Comparison of ENCODE assay signal across 27 cellular contexts in genomic region chr1:117662667-117663066, GRCh38. TPM values are rescaled to one million over a fixed set of nuclear protein-coding genes. Genes with fewer than 3 reads are reported as not detected.
DNase-seq lines count a peak whose midpoint lies in the region; ATAC-seq and TF ChIP-seq lines count a peak whose summit lies in the region.
"Had no signal": no experiment of that assay in that cellular context is flagged by ENCODE, and none has a peak within 500 bp of the region (broad histone marks: within the 10 kb centered on the region; RNA-seq: fewer than 3 reads in every experiment).

No MANE protein-coding gene starts in this region.

- peaks cover 33% of the 10 kb centered on the region for H3K36me3 Mint-ChIP-seq in activated naive CD4-positive, alpha-beta T cell treated with anti-CD3 and anti-CD28 coated beads, Interleukin-2, amount 10 ng/mL, durations not matched to agents 7 days and 5 days
- peaks cover 8% of the 10 kb centered on the region for H3K36me3 Mint-ChIP-seq in activated naive CD4-positive, alpha-beta T cell treated with anti-CD3 and anti-CD28 coated beads for 36 hours (ENCODE audit: low read depth)
- H3K36me3 Mint-ChIP-seq in T-cell, result no peaks in the 10 kb centered on the region
- peaks cover 5 to 11% of the 10 kb centered on the region in 2 donors for H3K36me3 Mint-ChIP-seq in stimulated activated naive B cell treated with anti-CD40 and anti-IgM and Interleukin-4, amounts not matched to agents 10 μg/mL and 1 μg/mL and 100 μg/mL, for 72 hours

- intact Hi-C loops in activated naive CD4-positive, alpha-beta T cell treated with anti-CD3 and anti-CD28 coated beads for 36 hours (cut with micrococcal nuclease), result loop anchor here (5.0 kb wide), 3 partner anchors 90 to 1105 kb away; no protein-coding TSS in a partner anchor
- intact Hi-C loops in ovary (cut with DNase I), result no loop called here

- no peak overlapping the region for H3K4me3 Mint-ChIP-seq in activated naive CD4-positive, alpha-beta T cell treated with anti-CD3 and anti-CD28 coated beads, Interleukin-2, amount 10 ng/mL, durations not matched to agents 7 days and 5 days
- no peak overlapping the region for H3K4me3 Mint-ChIP-seq in activated naive CD4-positive, alpha-beta T cell treated with anti-CD3 and anti-CD28 coated beads for 36 hours
- no peak overlapping the region for H3K4me3 Mint-ChIP-seq in T-cell
- no peak overlapping the region for H3K4me3 Mint-ChIP-seq in stimulated activated naive B cell treated with anti-CD40 and anti-IgM and Interleukin-4, amounts not matched to agents 10 μg/mL and 1 μg/mL and 100 μg/mL, for 72 hours

- no peaks in the 10 kb centered on the region for H3K4me1 ChIP-seq in ovary (ENCODE audit: insufficient read depth)
- H3K4me1 ChIP-seq: body of pancreas, parathyroid adenoma had no signal

- H3K27ac Mint-ChIP-seq in activated naive CD4-positive, alpha-beta T cell treated with anti-CD3 and anti-CD28 coated beads, Interleukin-2, amount 10 ng/mL, durations not matched to agents 7 days and 5 days, result peak overlapping the region; percentile 97
- H3K27ac Mint-ChIP-seq in activated naive CD4-positive, alpha-beta T cell treated with anti-CD3 and anti-CD28 coated beads for 36 hours, result no peak overlapping the region
- peak overlapping the region; percentile 20 to 92 for H3K27ac Mint-ChIP-seq in T-cell
- H3K27ac Mint-ChIP-seq in stimulated activated naive B cell treated with anti-CD40 and anti-IgM and Interleukin-4, amounts not matched to agents 10 μg/mL and 1 μg/mL and 100 μg/mL, for 72 hours, result peak overlapping the region; percentile 6

- no peak for TF ChIP-seq CTCF in ovary (IDR thresholded peaks at IDR 0.05)

- ATAC-seq in T-cell (replicated peaks in 1 of 4), result no peak
- no peak for ATAC-seq in stimulated activated naive B cell treated with anti-CD40 and anti-IgM and Interleukin-4, amounts not matched to agents 10 μg/mL and 1 μg/mL and 100 μg/mL, for 72 hours (replicated peaks)
- no peak for ATAC-seq in stimulated activated naive CD8-positive, alpha-beta T cell treated with anti-CD3 and anti-CD28 coated beads, Interleukin-15, Interleukin-2, amounts not matched to agents 100 U/mL and 50 U/mL, for 24 hours
- ATAC-seq: body of pancreas, GM12878, heart left ventricle, left cardiac atrium, right cardiac atrium, SK-N-SH treated with all-trans-retinoic acid at 6 μM for 48 hours had no signal

- H3K27me3 ChIP-seq in ovary, result no peaks in the 10 kb centered on the region
- H3K27me3 ChIP-seq: body of pancreas, heart left ventricle had no signal

- H3K36me3 ChIP-seq in ovary, result no peaks in the 10 kb centered on the region
- H3K36me3 ChIP-seq: heart left ventricle, thoracic aorta had no signal

- POLR2A ChIA-PET in T-cell (lab: Charles Lee), result interaction anchor here (0.8 to 9.6 kb wide), 2 partner anchors 54 to 56 kb away, joined by 4 to 97 read pairs; partner anchors contain the start of gene TENT5C (in 2 of the 2)

- H3K27me3 Mint-ChIP-seq in activated naive CD4-positive, alpha-beta T cell treated with anti-CD3 and anti-CD28 coated beads, Interleukin-2, amount 10 ng/mL, durations not matched to agents 7 days and 5 days, result no peaks in the 10 kb centered on the region
- peaks cover 6% of the 10 kb centered on the region for H3K27me3 Mint-ChIP-seq in activated naive CD4-positive, alpha-beta T cell treated with anti-CD3 and anti-CD28 coated beads for 36 hours (ENCODE audit: low read depth)
- H3K27me3 Mint-ChIP-seq in T-cell, result peaks cover 0 to 4% of the 10 kb centered on the region in 2 donors
- H3K27me3 Mint-ChIP-seq in stimulated activated naive B cell treated with anti-CD40 and anti-IgM and Interleukin-4, amounts not matched to agents 10 μg/mL and 1 μg/mL and 100 μg/mL, for 72 hours, result no peaks in the 10 kb centered on the region

- H3K27ac ChIP-seq in ovary, result no peak overlapping the region
- H3K27ac ChIP-seq: body of pancreas, heart left ventricle, parathyroid adenoma, RWPE1, thoracic aorta had no signal

- H3K4me1 Mint-ChIP-seq in activated naive CD4-positive, alpha-beta T cell treated with anti-CD3 and anti-CD28 coated beads, Interleukin-2, amount 10 ng/mL, durations not matched to agents 7 days and 5 days, result peaks cover 98% of the 10 kb centered on the region
- H3K4me1 Mint-ChIP-seq in activated naive CD4-positive, alpha-beta T cell treated with anti-CD3 and anti-CD28 coated beads for 36 hours (ENCODE audit: low read depth), result peaks cover 84% of the 10 kb centered on the region
- peaks cover 81 to 94% (median 89%) of the 10 kb centered on the region in 3 donors for H3K4me1 Mint-ChIP-seq in T-cell
- peaks cover 64 to 91% of the 10 kb centered on the region in 2 donors for H3K4me1 Mint-ChIP-seq in stimulated activated naive B cell treated with anti-CD40 and anti-IgM and Interleukin-4, amounts not matched to agents 10 μg/mL and 1 μg/mL and 100 μg/mL, for 72 hours

- CTCF ChIA-PET in activated naive CD4-positive, alpha-beta T cell treated with anti-CD3 and anti-CD28 coated beads, Interleukin-2, amount 10 ng/mL, durations not matched to agents 7 days and 5 days (lab: Charles Lee), result interaction anchor here (1.7 kb wide), 1 partner anchor 91 kb away, joined by 4 read pairs; no protein-coding TSS in a partner anchor
- CTCF ChIA-PET in activated naive CD4-positive, alpha-beta T cell treated with anti-CD3 and anti-CD28 coated beads for 36 hours (lab: Charles Lee), result interaction anchor here (1.0 to 5.1 kb wide), 5 partner anchors 8 to 128 kb away, joined by 3 to 24 read pairs (median 3); no protein-coding TSS in a partner anchor
- CTCF ChIA-PET in T-cell (lab: Charles Lee), result interaction anchor here in 1 of 2 donors (1.1 kb wide), 1 partner anchor 24 kb away, joined by 3 read pairs; no protein-coding TSS in a partner anchor

- no peak for DNase-seq in activated naive CD4-positive, alpha-beta T cell treated with anti-CD3 and anti-CD28 coated beads, Interleukin-2, amount 10 ng/mL, durations not matched to agents 7 days and 5 days
- no peak for DNase-seq in activated naive CD4-positive, alpha-beta T cell treated with anti-CD3 and anti-CD28 coated beads for 36 hours
- DNase-seq in T-cell (no peak), iPS-NIHi11 (ENCODE audit: low spot score) (peak; percentile 19), HCEC 1CT (no peak), ovary (no peak)
- DNase-seq in stimulated activated naive B cell treated with anti-CD40 and anti-IgM and Interleukin-4, amounts not matched to agents 10 μg/mL and 1 μg/mL and 100 μg/mL, for 72 hours, result no peak
- DNase-seq in stimulated activated naive CD8-positive, alpha-beta T cell treated with anti-CD3 and anti-CD28 coated beads, Interleukin-15, Interleukin-2, amounts not matched to agents 100 U/mL and 50 U/mL, for 24 hours, result no peak
- DNase-seq: body of pancreas; Calu3; effector CD8-positive, alpha-beta T cell; erythroblast; heart left ventricle; left cardiac atrium; mesendoderm; NCI-H2029 treated with DMSO at 0.1 percent for 48 hours; NCI-H2227 treated with DMSO at 0.1 percent for 48 hours; right cardiac atrium; stimulated activated CD4-positive, alpha-beta T cell treated with anti-CD3 and anti-CD28 coated beads, Interleukin-12 subunit alpha, Interleukin-12 subunit beta, amount 100 ng/mL, for 4 hours; stimulated activated CD4-positive, alpha-beta T cell treated with anti-CD3 and anti-CD28 coated beads, Interleukin-4, amount 100 ng/mL, for 24 hours; stimulated activated naive CD4-positive, alpha-beta T cell treated with Interleukin-2 at 50 U/mL for 16 hours; T-helper 9 cell had no signal

- WGBS in ovary, 3 donors, result 82 to 100% (median 89%) methylated on average over 1 of the region's 1 CpG

- no peak overlapping the region for H3K4me3 ChIP-seq in ovary
- H3K4me3 ChIP-seq: body of pancreas, GM12878, heart left ventricle, thoracic aorta had no signal

- peaks cover 19% of the 10 kb centered on the region for H3K9me3 Mint-ChIP-seq in activated naive CD4-positive, alpha-beta T cell treated with anti-CD3 and anti-CD28 coated beads, Interleukin-2, amount 10 ng/mL, durations not matched to agents 7 days and 5 days
- H3K9me3 Mint-ChIP-seq in activated naive CD4-positive, alpha-beta T cell treated with anti-CD3 and anti-CD28 coated beads for 36 hours, result peaks cover 9% of the 10 kb centered on the region
- H3K9me3 Mint-ChIP-seq in T-cell, result peaks cover 6 to 16% (median 7%) of the 10 kb centered on the region in 3 donors
- H3K9me3 Mint-ChIP-seq in stimulated activated naive B cell treated with anti-CD40 and anti-IgM and Interleukin-4, amounts not matched to agents 10 μg/mL and 1 μg/mL and 100 μg/mL, for 72 hours, result peaks cover 5 to 6% of the 10 kb centered on the region in 2 donors

- TF ChIP-seq POLR2A in ovary (IDR thresholded peaks at IDR 0.05), result no peak

- TF ChIP-seq EP300 in ovary (IDR thresholded peaks at IDR 0.05), result no peak

- no peaks in the 10 kb centered on the region for H3K9me3 ChIP-seq in ovary
- H3K9me3 ChIP-seq: body of pancreas, heart left ventricle, thoracic aorta had no signal

RNA-seq across cellular contexts. Expression of gene TENT5C, which starts 56.8 kb away (rescaled TPM):
- 10 to 100 TPM; 10.7 to 11.2 TPM for total RNA-seq in activated naive CD4-positive, alpha-beta T cell treated with anti-CD3 and anti-CD28 coated beads for 36 hours
- total RNA-seq in T-cell (100 to 1,000 TPM in 1 of 5 donors, 10 to 100 TPM in 2, 1 to 10 TPM in 2; 7.6 to 133 (median 11.2) TPM), ovary (10 to 100 TPM in 5 of 7 donors, 1 to 10 TPM in 2; 6.2 to 24.7 (median 11.4) TPM)
- 10 to 100 TPM in 1 of 2 donors, 1 to 10 TPM in 1; 2.6 to 11.6 TPM for polyA plus RNA-seq in ovary
